In the genomic region with DNA sequence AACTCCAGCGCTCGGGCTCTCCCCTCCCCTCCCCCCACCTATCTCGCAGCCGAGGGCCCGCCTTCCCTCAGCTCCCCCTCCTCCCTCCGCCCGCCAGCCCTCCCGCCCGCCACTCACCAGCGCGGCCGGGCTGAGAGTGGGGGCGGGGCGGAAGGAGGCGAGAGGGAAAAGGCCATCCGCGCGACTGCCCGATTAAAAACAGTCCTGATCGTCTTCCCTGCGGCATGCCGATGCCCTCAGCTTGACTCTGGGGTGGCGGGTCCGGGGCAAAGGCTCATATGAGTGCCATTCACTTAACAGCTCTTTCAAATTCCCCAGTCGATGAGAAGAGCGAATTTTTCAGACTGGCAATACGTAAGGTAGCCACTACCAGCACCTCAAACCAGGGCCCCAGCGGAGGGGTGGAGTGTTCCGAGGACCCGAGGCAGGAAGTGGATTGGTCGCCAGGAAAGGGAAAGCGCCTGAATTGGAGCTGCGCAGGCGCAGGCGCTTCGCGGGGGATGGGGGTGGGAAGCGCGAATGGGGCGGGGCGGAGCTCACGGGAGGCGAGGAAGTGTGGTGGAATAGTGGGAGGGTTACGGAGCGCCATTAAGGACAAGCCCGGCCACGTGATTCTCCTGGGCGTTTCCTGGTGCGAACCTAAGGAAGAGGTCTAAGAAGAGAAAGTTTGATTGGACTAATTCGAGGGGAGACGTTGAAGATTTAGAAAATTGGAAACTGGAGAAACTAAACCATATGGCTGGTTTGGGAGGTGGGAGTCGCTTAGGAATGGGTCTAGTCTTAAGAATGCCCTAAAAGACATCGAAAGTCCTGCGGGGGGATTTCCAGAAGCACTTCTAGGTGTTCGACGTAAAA, we compare ENCODE assay signal across 8 cellular contexts. TPM values are rescaled to one million over a fixed set of nuclear protein-coding genes. Genes with fewer than 3 reads are reported as not detected.
DNase-seq lines count a peak whose midpoint lies in the region; ATAC-seq and TF ChIP-seq lines count a peak whose summit lies in the region.

A gene with protein sequence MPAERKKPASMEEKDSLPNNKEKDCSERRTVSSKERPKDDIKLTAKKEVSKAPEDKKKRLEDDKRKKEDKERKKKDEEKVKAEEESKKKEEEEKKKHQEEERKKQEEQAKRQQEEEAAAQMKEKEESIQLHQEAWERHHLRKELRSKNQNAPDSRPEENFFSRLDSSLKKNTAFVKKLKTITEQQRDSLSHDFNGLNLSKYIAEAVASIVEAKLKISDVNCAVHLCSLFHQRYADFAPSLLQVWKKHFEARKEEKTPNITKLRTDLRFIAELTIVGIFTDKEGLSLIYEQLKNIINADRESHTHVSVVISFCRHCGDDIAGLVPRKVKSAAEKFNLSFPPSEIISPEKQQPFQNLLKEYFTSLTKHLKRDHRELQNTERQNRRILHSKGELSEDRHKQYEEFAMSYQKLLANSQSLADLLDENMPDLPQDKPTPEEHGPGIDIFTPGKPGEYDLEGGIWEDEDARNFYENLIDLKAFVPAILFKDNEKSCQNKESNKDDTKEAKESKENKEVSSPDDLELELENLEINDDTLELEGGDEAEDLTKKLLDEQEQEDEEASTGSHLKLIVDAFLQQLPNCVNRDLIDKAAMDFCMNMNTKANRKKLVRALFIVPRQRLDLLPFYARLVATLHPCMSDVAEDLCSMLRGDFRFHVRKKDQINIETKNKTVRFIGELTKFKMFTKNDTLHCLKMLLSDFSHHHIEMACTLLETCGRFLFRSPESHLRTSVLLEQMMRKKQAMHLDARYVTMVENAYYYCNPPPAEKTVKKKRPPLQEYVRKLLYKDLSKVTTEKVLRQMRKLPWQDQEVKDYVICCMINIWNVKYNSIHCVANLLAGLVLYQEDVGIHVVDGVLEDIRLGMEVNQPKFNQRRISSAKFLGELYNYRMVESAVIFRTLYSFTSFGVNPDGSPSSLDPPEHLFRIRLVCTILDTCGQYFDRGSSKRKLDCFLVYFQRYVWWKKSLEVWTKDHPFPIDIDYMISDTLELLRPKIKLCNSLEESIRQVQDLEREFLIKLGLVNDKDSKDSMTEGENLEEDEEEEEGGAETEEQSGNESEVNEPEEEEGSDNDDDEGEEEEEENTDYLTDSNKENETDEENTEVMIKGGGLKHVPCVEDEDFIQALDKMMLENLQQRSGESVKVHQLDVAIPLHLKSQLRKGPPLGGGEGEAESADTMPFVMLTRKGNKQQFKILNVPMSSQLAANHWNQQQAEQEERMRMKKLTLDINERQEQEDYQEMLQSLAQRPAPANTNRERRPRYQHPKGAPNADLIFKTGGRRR (minus strand): TSS at position 13 of the 855 bp plus-strand sequence. CDS start 7,386 bp downstream, outside the sequence.

- H3K4me1 ChIP-seq in right atrium auricular region (peaks cover 0 to 21% of the 10 kb centered on the region in 2 donors), prostate gland (replicated peaks) (no peaks in the 10 kb centered on the region)

- no peaks in the 10 kb centered on the region for H3K9me3 Mint-ChIP-seq in T-helper 2 cell treated with Interferon-gamma antibody and Interleukin-4, amounts not matched to agents 5 μg/mL and 100 μg/mL, for 36 hours

- H3K27me3 ChIP-seq in right atrium auricular region (no peaks in the 10 kb centered on the region), prostate gland (replicated peaks; ENCODE audit: insufficient read depth) (no peaks in the 10 kb centered on the region)

- H3K27ac ChIP-seq in right atrium auricular region, result peak within 1 kb of the TSS; percentile 96
- H3K27ac ChIP-seq in prostate gland, result peak within 1 kb of the TSS; percentile 98

- intact Hi-C loops in prostate gland (cut with DNase I), result loop anchor here (1.0 to 2.0 kb wide), 2 partner anchors 26 to 86 kb away; a partner anchor contains a TSS

- peaks cover 15% of the 10 kb centered on the region for H3K36me3 Mint-ChIP-seq in T-helper 2 cell treated with Interferon-gamma antibody and Interleukin-4, amounts not matched to agents 5 μg/mL and 100 μg/mL, for 36 hours (ENCODE audit: low read depth)

- H3K4me1 Mint-ChIP-seq in T-helper 2 cell treated with Interferon-gamma antibody and Interleukin-4, amounts not matched to agents 5 μg/mL and 100 μg/mL, for 36 hours (ENCODE audit: low read depth), result peaks cover 24% of the 10 kb centered on the region

- no peak for TF ChIP-seq CTCF in right atrium auricular region (IDR thresholded peaks at IDR 0.05)
- peak in 1 of 4 experiments; percentile 18 for TF ChIP-seq CTCF in prostate gland (IDR thresholded peaks at IDR 0.05)

- H3K9me3 ChIP-seq in right atrium auricular region (no peaks in the 10 kb centered on the region), prostate gland (no peaks in the 10 kb centered on the region)

- peak within 1 kb of the TSS; percentile 100 for H3K27ac Mint-ChIP-seq in T-helper 2 cell treated with Interferon-gamma antibody and Interleukin-4, amounts not matched to agents 5 μg/mL and 100 μg/mL, for 36 hours

- DNase-seq in NCI-H2029 (lab: John Stamatoyannopoulos, UW), result peak; percentile 87
- DNase-seq in T-helper 2 cell treated with Interferon-gamma antibody and Interleukin-4, amounts not matched to agents 5 μg/mL and 100 μg/mL, for 36 hours (ENCODE audit: low spot score), result peak; percentile 95
- DNase-seq in anterior cingulate cortex (lab: John Stamatoyannopoulos, UW), result peak; percentile 88 to 99 (median 97)
- DNase-seq in right atrium auricular region (ENCODE audit: low spot score), result peak; percentile 98
- peak; percentile 96 for DNase-seq in prostate gland (ENCODE audit: low spot score)
- peak; percentile 99 for DNase-seq in ureter (ENCODE audit: low spot score)

- peaks cover 4% of the 10 kb centered on the region for H3K27me3 Mint-ChIP-seq in T-helper 2 cell treated with Interferon-gamma antibody and Interleukin-4, amounts not matched to agents 5 μg/mL and 100 μg/mL, for 36 hours (ENCODE audit: low read depth)

- WGBS in prostate gland, result 4% methylated on average over 56 of the region's 56 CpGs

- H3K4me3 ChIP-seq in right atrium auricular region (peak within 1 kb of the TSS; percentile 99 to 100), prostate gland (peak within 1 kb of the TSS; percentile 90 to 98)

- H3K36me3 ChIP-seq in right atrium auricular region, result no peaks in the 10 kb centered on the region
- no peaks in the 10 kb centered on the region for H3K36me3 ChIP-seq in prostate gland

- TF ChIP-seq POLR2A in GM18505 (IDR thresholded peaks at IDR 0.05; ENCODE audit: borderline replicate concordance, extremely low read depth, insufficient read depth, insufficient read length) (no peak), prostate gland (IDR thresholded peaks at IDR 0.05) (no peak)

- peak; percentile 53 for ATAC-seq in GM18505 (IDR thresholded peaks at IDR 0.05; ENCODE audit: unreplicated experiment)
- ATAC-seq in HG02973 (IDR thresholded peaks at IDR 0.05; ENCODE audit: unreplicated experiment), result peak; percentile 42

- peak within 1 kb of the TSS; percentile 94 for H3K4me3 Mint-ChIP-seq in T-helper 2 cell treated with Interferon-gamma antibody and Interleukin-4, amounts not matched to agents 5 μg/mL and 100 μg/mL, for 36 hours

RNA-seq across cellular contexts. Expression of the gene that starts here (rescaled TPM):
- total RNA-seq in right atrium auricular region (10 to 100 TPM; 11.8 to 13.1 TPM), prostate gland (10 to 100 TPM; 21.4 to 31.7 TPM), ureter (25.6 TPM)

Comparison
In these comparisons a context has a peak if more than half of its experiments do, and no peak if none do; other contexts are left out.
1. Peak in every context shown above with its lines: DNase-seq, ATAC-seq, H3K4me3 ChIP-seq and H3K27ac ChIP-seq.